ENCODE assay signal across 8 cellular contexts in the genomic region with DNA sequence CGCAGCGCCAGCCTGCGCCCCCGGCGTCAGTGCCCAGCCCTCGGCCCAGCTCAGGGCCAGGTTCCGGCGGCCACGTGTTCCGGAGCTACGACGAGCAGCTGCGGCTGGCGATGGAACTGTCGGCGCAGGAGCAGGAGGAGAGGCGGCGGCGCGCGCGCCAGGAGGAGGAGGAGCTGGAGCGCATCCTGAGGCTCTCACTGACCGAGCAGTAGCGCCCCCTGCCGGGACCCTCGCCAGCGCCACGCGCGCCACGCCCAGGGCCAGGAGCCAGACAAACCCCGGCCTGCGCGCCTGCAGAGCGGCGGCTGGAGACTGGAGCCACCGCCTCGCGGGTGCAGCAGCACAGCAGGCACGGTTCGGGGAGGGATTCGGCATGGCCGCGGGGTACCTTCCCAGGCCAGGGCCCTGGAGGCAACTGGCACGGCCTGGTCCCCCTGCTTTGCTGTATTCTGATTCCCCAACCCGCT. TPM values are rescaled to one million over a fixed set of nuclear protein-coding genes. Genes with fewer than 3 reads are reported as not detected.
A peak's percentile ranks its signal among the peaks of the same experiment; 100 is the strongest.
DNase-seq lines count a peak whose midpoint lies in the region; ATAC-seq and TF ChIP-seq lines count a peak whose summit lies in the region.

No MANE protein-coding gene starts in this region.

- peak; percentile 42 to 54 for ATAC-seq in activated CD4-positive, CD25-positive, alpha-beta regulatory T cell treated with anti-CD3 and anti-CD28 coated beads, Interleukin-2, amount 50 U/mL, for 24 hours
- ATAC-seq in GM19467 (IDR thresholded peaks at IDR 0.05; ENCODE audit: unreplicated experiment) = no peak

- peaks cover 20% of the 10 kb centered on the region for H3K27me3 ChIP-seq in kidney epithelial cell (ENCODE audit: control insufficient read depth, insufficient read depth, low read length)

- H3K4me3 ChIP-seq in kidney epithelial cell (ENCODE audit: low read depth, low read length) = peak overlapping the region; percentile 1

- TF ChIP-seq CTCF in kidney epithelial cell (IDR thresholded peaks at IDR 0.05; ENCODE audit: insufficient read depth, low read length, poor library complexity, severe bottlenecking) = peak; percentile 56

- DNase-seq in GM19240 (ENCODE audit: insufficient read length, low spot score) (peak; percentile 47), cerebellar cortex (ENCODE audit: low spot score) (peak; percentile 59), kidney epithelial cell (ENCODE audit: low read depth) (no peak), 8988T (no peak), DMS53 treated with DMSO at 0.1 percent for 48 hours (lab: John Stamatoyannopoulos, UW; ENCODE audit: unreplicated experiment) (no peak)
- peak; percentile 96 for DNase-seq in stimulated activated CD4-positive, alpha-beta T cell treated with anti-CD3 and anti-CD28 coated beads, Interleukin-12 subunit alpha, Interleukin-12 subunit beta, amount 100 ng/mL, for 4 hours

- no peaks in the 10 kb centered on the region for H3K36me3 ChIP-seq in kidney epithelial cell (ENCODE audit: control insufficient read depth, insufficient read depth, low read length)

RNA-seq across cellular contexts. Expression of a gene that starts 9.3 kb away (rescaled TPM):
- 2.2 and 2.7 TPM in 2 replicates for total RNA-seq in kidney epithelial cell

RNA-seq across cellular contexts. Expression of a gene that starts 20.5 kb away (rescaled TPM):
- 13.1 and 13.8 TPM in 2 replicates for total RNA-seq in kidney epithelial cell

RNA-seq across cellular contexts. Expression of a gene that starts 24.0 kb away (rescaled TPM):
- 63.8 and 89.8 TPM in 2 replicates for total RNA-seq in kidney epithelial cell

RNA-seq across cellular contexts. Expression of a gene that starts 44.9 kb away (rescaled TPM):
- total RNA-seq in kidney epithelial cell = 68.4 and 70.4 TPM in 2 replicates

RNA-seq across cellular contexts. Expression of a gene that starts 46.6 kb away (rescaled TPM):
- 6.4 and 8.3 TPM in 2 replicates for total RNA-seq in kidney epithelial cell

Comparison
In these comparisons a context has a peak if more than half of its experiments do, and no peak if none do; other contexts are left out.
1. DNase-seq: peak in GM19240 (single experiment), cerebellar cortex (single experiment) and stimulated activated CD4-positive, alpha-beta T cell treated with anti-CD3 and anti-CD28 coated beads, Interleukin-12 subunit alpha, Interleukin-12 subunit beta, amount 100 ng/mL, for 4 hours (single experiment); none in kidney epithelial cell (single experiment), 8988T (single experiment) and DMS53 treated with DMSO at 0.1 percent for 48 hours (single experiment).